13 cellular contexts compared by ENCODE assay signal in genomic region chr4:142262956-142263355, GRCh38.
"Had no signal": no experiment of that assay in that cellular context is flagged by ENCODE, and none has a peak within 500 bp of the region (broad histone marks: within the 10 kb centered on the region; RNA-seq: fewer than 3 reads in every experiment).

No MANE protein-coding gene starts in this region.

- ATAC-seq: gastrocnemius medialis, left ventricle myocardium superior had no signal

- H3K4me3 Mint-ChIP-seq: activated naive CD8-positive, alpha-beta T cell treated with anti-CD3 and anti-CD28 coated beads for 36 hours; stimulated activated naive CD8-positive, alpha-beta T cell treated with anti-CD3 and anti-CD28 coated beads, Interleukin-15, Interleukin-2, amounts not matched to agents 100 ng/mL and 50 ng/mL, for 24 hours had no signal

- H3K9ac ChIP-seq: parathyroid adenoma had no signal

- H2AFZ ChIP-seq: parathyroid adenoma had no signal

- DNase-seq: activated CD4-positive, alpha-beta T cell treated with anti-CD3 and anti-CD28 coated beads, Interleukin-2, amount 50 U/mL, for 48 hours; activated CD4-positive, CD25-positive, alpha-beta regulatory T cell; activated CD8-positive, alpha-beta memory T cell treated with anti-CD3 and anti-CD28 coated beads, Interleukin-2, amount 50 U/mL, for 48 hours; activated naive CD8-positive, alpha-beta T cell treated with anti-CD3 and anti-CD28 coated beads for 36 hours; anterior cingulate cortex; gastrocnemius medialis; left ventricle myocardium superior; stimulated activated CD4-positive, alpha-beta T cell treated with anti-CD3 and anti-CD28 coated beads, Interleukin-4, amount 100 ng/mL, for 1 hour; stimulated activated CD8-positive, alpha-beta memory T cell treated with anti-CD3 and anti-CD28 coated beads, Interleukin-4, amount 100 ng/mL, for 48 hours; upper lobe of left lung had no signal

- H3K9me3 ChIP-seq: gastrocnemius medialis, upper lobe of left lung had no signal

- H3K27me3 ChIP-seq: gastrocnemius medialis, upper lobe of left lung had no signal

- H3K36me3 ChIP-seq: upper lobe of left lung had no signal

- H3K27ac ChIP-seq: parathyroid adenoma, SK-N-MC had no signal

- H3K4me3 ChIP-seq: gastrocnemius medialis, SK-N-MC, upper lobe of left lung had no signal

- H3K9me3 Mint-ChIP-seq: stimulated activated naive CD8-positive, alpha-beta T cell treated with anti-CD3 and anti-CD28 coated beads, Interleukin-15, Interleukin-2, amounts not matched to agents 100 ng/mL and 50 ng/mL, for 24 hours had no signal

- H3K27me3 Mint-ChIP-seq: activated naive CD8-positive, alpha-beta T cell treated with anti-CD3 and anti-CD28 coated beads for 36 hours; stimulated activated naive CD8-positive, alpha-beta T cell treated with anti-CD3 and anti-CD28 coated beads, Interleukin-15, Interleukin-2, amounts not matched to agents 100 ng/mL and 50 ng/mL, for 24 hours had no signal

- H3K27ac Mint-ChIP-seq: activated naive CD8-positive, alpha-beta T cell treated with anti-CD3 and anti-CD28 coated beads for 36 hours; stimulated activated naive CD8-positive, alpha-beta T cell treated with anti-CD3 and anti-CD28 coated beads, Interleukin-15, Interleukin-2, amounts not matched to agents 100 ng/mL and 50 ng/mL, for 24 hours had no signal

- H3K4me1 ChIP-seq: parathyroid adenoma, upper lobe of left lung had no signal
